22 cellular contexts compared by ENCODE assay signal in the genomic region with DNA sequence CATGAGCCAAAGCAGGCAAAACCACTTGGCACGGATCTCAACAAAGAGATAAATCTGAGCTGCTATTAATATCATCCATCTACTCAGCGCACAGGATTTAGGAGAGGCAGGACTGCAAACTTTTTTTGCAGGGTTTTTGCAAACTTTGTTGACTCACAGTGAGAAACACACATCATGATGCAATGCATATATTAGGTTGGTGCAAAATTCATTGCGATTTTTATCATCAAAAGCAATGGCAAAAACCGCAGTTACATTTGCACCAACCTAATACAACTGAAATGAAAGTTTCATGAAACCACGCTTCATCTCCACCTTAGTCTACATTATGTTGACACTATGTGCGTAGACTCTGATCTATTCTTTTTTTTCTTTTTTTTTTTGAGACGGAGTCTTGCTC. TPM values are rescaled to one million over a fixed set of nuclear protein-coding genes. Genes with fewer than 3 reads are reported as not detected.
DNase-seq lines count a peak whose midpoint lies in the region; ATAC-seq and TF ChIP-seq lines count a peak whose summit lies in the region.
"Had no signal": no experiment of that assay in that cellular context is flagged by ENCODE, and none has a peak within 500 bp of the region (broad histone marks: within the 10 kb centered on the region; RNA-seq: fewer than 3 reads in every experiment).

No MANE protein-coding gene starts in this region.

- 91% methylated on average over 7 of the region's 7 CpGs for WGBS in mammary epithelial cell (ENCODE audit: low coverage, missing lambda C conversion rate)
- WGBS in IMR-90 (ENCODE audit: extremely low coverage in 2 of 2, insufficient read length in 1 of 2), 2 experiments = no CpG with 5 or more reads among the region's 7 CpGs

- H3K27ac Mint-ChIP-seq in MCF 10A (ENCODE audit: low read depth, unreplicated experiment) = no peak overlapping the region
- H3K27ac Mint-ChIP-seq in brain = peak overlapping the region in 4 of 5 experiments; percentile 5 to 98 (median 54)
- H3K27ac Mint-ChIP-seq: CD4-positive, CD25-positive, alpha-beta regulatory T cell; CD8-positive, alpha-beta memory T cell had no signal

- H3K9me3 Mint-ChIP-seq in MCF 10A (ENCODE audit: unreplicated experiment) = no peaks in the 10 kb centered on the region
- peaks cover 0 to 2% (median 0%) of the 10 kb centered on the region in 5 experiments for H3K9me3 Mint-ChIP-seq in brain
- H3K9me3 Mint-ChIP-seq: CD8-positive, alpha-beta memory T cell had no signal

- H3K56ac ChIP-seq in IMR-90 (ENCODE audit: extremely low read depth, insufficient read depth, low read length) = no peak overlapping the region

- DNase-seq in MCF 10A (ENCODE audit: unreplicated experiment) (peak; percentile 8), mammary epithelial cell (no peak), IMR-90 (no peak), NCI-H774 (lab: John Stamatoyannopoulos, UW) (no peak)
- no peak for DNase-seq in stimulated activated CD4-positive, alpha-beta T cell treated with anti-CD3 and anti-CD28 coated beads, Interleukin-15, amount 100 ng/mL, for 24 hours
- DNase-seq: C1 segment of cervical spinal cord; CD4-positive, CD25-positive, alpha-beta regulatory T cell; CD8-positive, alpha-beta memory T cell; COR-L47; DMS 273 treated with DMSO at 0.1 percent for 48 hours; DMS53; DND-41; EL had no signal

- no peak for ATAC-seq in IMR-90 (ENCODE audit: low read depth)
- ATAC-seq in HG02884 (IDR thresholded peaks at IDR 0.05; ENCODE audit: unreplicated experiment) = no peak
- ATAC-seq: GM12878 had no signal

- no peak for TF ChIP-seq CTCF in MCF 10A (IDR thresholded peaks at IDR 0.05; ENCODE audit: unreplicated experiment)
- TF ChIP-seq CTCF in mammary epithelial cell (conservative IDR thresholded peaks at IDR 0.05 in 1 of 2, IDR thresholded peaks at IDR 0.05 in 1 of 2; ENCODE audit: extremely low read depth in 1 of 2, insufficient read depth in 1 of 2, low read depth in 1 of 2, low read length in 2 of 2) = no peak
- no peak for TF ChIP-seq CTCF in IMR-90 (conservative IDR thresholded peaks at IDR 0.05; ENCODE audit: low read depth, low read length)
- no peak for TF ChIP-seq CTCF in brain (conservative IDR thresholded peaks at IDR 0.05)

- no peak overlapping the region for H2AK9ac ChIP-seq in IMR-90 (replicated peaks; ENCODE audit: low read depth, low read length, poor library complexity)

- H3K79me2 ChIP-seq in mammary epithelial cell (ENCODE audit: insufficient read depth, low read length) = no peaks in the 10 kb centered on the region

- dilution Hi-C loops in mammary epithelial cell (cut with HindIII; ENCODE audit: low sequenced_read_pairs) = no loop called here
- dilution Hi-C loops in IMR-90 (cut with HindIII; ENCODE audit: low sequenced_read_pairs, unreplicated experiment) = no loop called here

- no peak overlapping the region for H2BK120ac ChIP-seq in IMR-90 (ENCODE audit: low read depth, low read length)

- CTCF ChIA-PET in MCF 10A (lab: Yijun Ruan, JAX) = no interaction called here
- CTCF ChIA-PET in mammary epithelial cell (lab: Charles Lee; ENCODE audit: low non-redundant PET) = no interaction called here
- CTCF ChIA-PET in IMR-90 (lab: Yijun Ruan, JAX) = no interaction called here

- H4K20me1 ChIP-seq in mammary epithelial cell (ENCODE audit: insufficient read depth, low read length) (no peaks in the 10 kb centered on the region), IMR-90 (ENCODE audit: insufficient read depth, low read length) (no peaks in the 10 kb centered on the region)

- intact Hi-C loops in MCF 10A (cut with micrococcal nuclease) = no loop called here
- intact Hi-C loops in mammary epithelial cell (cut with micrococcal nuclease) = no loop called here
- intact Hi-C loops in IMR-90 (cut with micrococcal nuclease) = no loop called here

- H4K91ac ChIP-seq in IMR-90 (ENCODE audit: insufficient read depth, low read depth, low read length) = no peak overlapping the region

- BruUV-seq in MCF 10A (replicated peaks; lab: Mats Ljungman, UMichigan) (no TSS peak), mammary epithelial cell (replicated peaks; lab: Mats Ljungman, UMichigan) (no TSS peak), IMR-90 (replicated peaks; lab: Mats Ljungman, UMichigan) (no TSS peak)

- no peak overlapping the region for H4K5ac ChIP-seq in IMR-90 (ENCODE audit: low read depth, low read length)

- H3K27me3 Mint-ChIP-seq in MCF 10A (ENCODE audit: insufficient read depth, unreplicated experiment) (peaks cover 6% of the 10 kb centered on the region), brain (peaks cover 18% of the 10 kb centered on the region)

- H3K36me3 ChIP-seq in mammary epithelial cell (ENCODE audit: insufficient read depth, low read length) (no peaks in the 10 kb centered on the region), IMR-90 (ENCODE audit: control insufficient read depth, insufficient read depth, low read length) (no peaks in the 10 kb centered on the region)
- H3K36me3 ChIP-seq: HAP-1 had no signal

- H2BK20ac ChIP-seq in IMR-90 (ENCODE audit: low read depth, low read length) = no peak overlapping the region

- in situ Hi-C loops in mammary epithelial cell (cut with MboI; ENCODE audit: low sequenced_read_pairs in 2 of 2) (no loop called here), IMR-90 (cut with MboI; ENCODE audit: low sequenced_read_pairs) (no loop called here)

- H3K9me1 ChIP-seq in IMR-90 (ENCODE audit: insufficient read depth, low read length) = 0 out of 2 replicates have a peak, but pooled peaks cover 2% of the 10 kb centered on the region

- no peak overlapping the region for H3K18ac ChIP-seq in IMR-90 (ENCODE audit: low read depth, low read length)

- H3K36me3 Mint-ChIP-seq in MCF 10A (ENCODE audit: insufficient read depth, unreplicated experiment) (no peaks in the 10 kb centered on the region), brain (no peaks in the 10 kb centered on the region)
- H3K36me3 Mint-ChIP-seq: CD4-positive, CD25-positive, alpha-beta regulatory T cell had no signal

- POLR2A ChIA-PET in MCF 10A (lab: Yijun Ruan, JAX) = no interaction called here
- POLR2A ChIA-PET in IMR-90 (lab: Charles Lee; ENCODE audit: unreplicated experiment) = no interaction called here

- H3K4me2 ChIP-seq in mammary epithelial cell (ENCODE audit: insufficient read depth, low read depth, low read length) (no peak overlapping the region), IMR-90 (ENCODE audit: low read depth, low read length) (no peak overlapping the region)

- no peaks in the 10 kb centered on the region for H3K9me3 ChIP-seq in mammary epithelial cell (replicated peaks; ENCODE audit: insufficient read depth, low read length)
- peaks cover 4% of the 10 kb centered on the region; the same call in 1 of the 2 replicates for H3K9me3 ChIP-seq in IMR-90 (ENCODE audit: control insufficient read depth, insufficient read depth, low read length)
- H3K9me3 ChIP-seq: HAP-1 had no signal

- H2BK5ac ChIP-seq in IMR-90 (ENCODE audit: low read depth, low read length, poor library complexity, severe bottlenecking) = no peak overlapping the region

- no peak overlapping the region for H3K4ac ChIP-seq in IMR-90 (ENCODE audit: low read depth, low read length)

- H3K27ac ChIP-seq in mammary epithelial cell (ENCODE audit: insufficient read depth, low read depth, low read length) = no peak overlapping the region
- H3K27ac ChIP-seq in IMR-90 (ENCODE audit: insufficient read depth, low read length) = no peak overlapping the region
- H3K27ac ChIP-seq: 22Rv1 had no signal

- peaks cover 6% of the 10 kb centered on the region for H3K4me1 Mint-ChIP-seq in MCF 10A (ENCODE audit: insufficient read depth, unreplicated experiment)
- H3K4me1 Mint-ChIP-seq in brain = peaks cover 74% of the 10 kb centered on the region

- H3K4me3 Mint-ChIP-seq in MCF 10A (ENCODE audit: unreplicated experiment) = no peak overlapping the region
- no peak overlapping the region for H3K4me3 Mint-ChIP-seq in brain
- H3K4me3 Mint-ChIP-seq: CD4-positive, CD25-positive, alpha-beta regulatory T cell had no signal

- H3K79me1 ChIP-seq in IMR-90 (ENCODE audit: low read depth in 1 of 2, low read length in 2 of 2) = no peaks in the 10 kb centered on the region

- no peak overlapping the region for H4K8ac ChIP-seq in IMR-90 (ENCODE audit: low read depth in 2 of 2, low read length in 2 of 2)

- TF ChIP-seq RAD21 in IMR-90 (IDR thresholded peaks at IDR 0.05; ENCODE audit: low read length) = no peak

- H3K4me3 ChIP-seq in mammary epithelial cell (replicated peaks in 1 of 3; ENCODE audit: insufficient read depth in 1 of 3, low read depth in 2 of 3, low read length in 3 of 3) = no peak overlapping the region
- H3K4me3 ChIP-seq in IMR-90 (ENCODE audit: insufficient read depth, low read depth, low read length) = no peak overlapping the region
- H3K4me3 ChIP-seq: GM12878, HAP-1 had no signal

- H2AK5ac ChIP-seq in IMR-90 (ENCODE audit: low read depth, low read length) = no peak overlapping the region

- H3K9ac ChIP-seq in mammary epithelial cell (ENCODE audit: insufficient read depth, low read length) (no peak overlapping the region), IMR-90 (ENCODE audit: low read depth, low read length) (no peak overlapping the region)

- H2BK15ac ChIP-seq in IMR-90 (ENCODE audit: low read depth, low read length) = no peak overlapping the region

- H3K23ac ChIP-seq in IMR-90 (ENCODE audit: low read depth, low read length) = no peak overlapping the region

- no peak for TF ChIP-seq POLR2A in IMR-90 (IDR thresholded peaks at IDR 0.05; ENCODE audit: low read depth, low read length)

- no peak overlapping the region for H2AFZ ChIP-seq in mammary epithelial cell (ENCODE audit: low read depth, low read length)
- no peak overlapping the region for H2AFZ ChIP-seq in IMR-90 (replicated peaks; ENCODE audit: low read length, poor library complexity)

- peaks cover 3% of the 10 kb centered on the region for H3K4me1 ChIP-seq in mammary epithelial cell (ENCODE audit: insufficient read depth, low read length)
- no peaks in the 10 kb centered on the region for H3K4me1 ChIP-seq in IMR-90 (ENCODE audit: control insufficient read depth, insufficient read depth, low read length)
- H3K4me1 ChIP-seq: HAP-1 had no signal

- H3K14ac ChIP-seq in IMR-90 (replicated peaks; ENCODE audit: low read depth, low read length) = no peak overlapping the region

- no peaks in the 10 kb centered on the region for H3K27me3 ChIP-seq in mammary epithelial cell (ENCODE audit: insufficient read depth, low read length)
- peaks cover 43% of the 10 kb centered on the region for H3K27me3 ChIP-seq in IMR-90 (ENCODE audit: control insufficient read depth, insufficient read depth, low read length)

RNA-seq across cellular contexts. Expression of gene NOVA2, which starts 4.5 kb away (rescaled TPM):
- total RNA-seq in MCF 10A (2022) = not detected in 2 replicates
- not detected for total RNA-seq in mammary epithelial cell
- 0.01 TPM for polyA plus RNA-seq in mammary epithelial cell
- not detected for polyA minus RNA-seq in mammary epithelial cell
- total RNA-seq in IMR-90 (2012; rRNA removed) = not detected in 2 replicates
- polyA plus RNA-seq in IMR-90 (2012; rRNA removed) = 0.03 TPM in 1 of 2 replicates, not detected in the other
- polyA plus RNA-seq in IMR-90 (2012; cell fraction: cytosol; rRNA removed) = 0.02 and 0.03 TPM in 2 replicates
- 0.05 and 0.06 TPM in 2 replicates for polyA plus RNA-seq in IMR-90 (2012; cell fraction: nucleus; rRNA removed; ENCODE audit: low replicate concordance)
- polyA plus RNA-seq in brain (ENCODE audit: insufficient read depth, low read depth, low replicate concordance) = 13.0 TPM
- total RNA-seq: A673; CD4-positive, CD25-positive, alpha-beta regulatory T cell; CD8-positive, alpha-beta memory T cell; G401 had no signal
- polyA plus RNA-seq: CD4-positive, CD25-positive, alpha-beta regulatory T cell; CD8-positive, alpha-beta memory T cell had no signal

RNA-seq across cellular contexts. Expression of gene CCDC61, which starts 17.1 kb away (rescaled TPM):
- total RNA-seq in MCF 10A (2022) = 17.5 and 18.9 TPM in 2 replicates
- total RNA-seq in mammary epithelial cell = 10 to 100 TPM in 1 of 2 donors, 1 to 10 TPM in 1; 3.3 to 14.8 TPM
- 6.4 TPM for polyA plus RNA-seq in mammary epithelial cell
- polyA minus RNA-seq in mammary epithelial cell = 1.7 TPM
- 3.2 and 3.6 TPM in 2 replicates for total RNA-seq in IMR-90 (2012; rRNA removed)
- polyA plus RNA-seq in IMR-90 (2012; rRNA removed) = 9.1 and 10.0 TPM in 2 replicates
- 2.6 and 10.5 TPM in 2 replicates for polyA plus RNA-seq in IMR-90 (2012; cell fraction: cytosol; rRNA removed)
- 26.6 and 45.3 TPM in 2 replicates for polyA plus RNA-seq in IMR-90 (2012; cell fraction: nucleus; rRNA removed; ENCODE audit: low replicate concordance)
- 7.2 TPM for polyA plus RNA-seq in brain (ENCODE audit: insufficient read depth, low read depth, low replicate concordance)

RNA-seq across cellular contexts. Expression of gene PGLYRP1, which starts 44.7 kb away (rescaled TPM):
- not detected in 2 replicates for total RNA-seq in MCF 10A (2022)
- total RNA-seq in mammary epithelial cell = not detected
- polyA plus RNA-seq in mammary epithelial cell = not detected
- polyA minus RNA-seq in mammary epithelial cell = not detected
- not detected in 2 replicates for total RNA-seq in IMR-90 (2012; rRNA removed)
- polyA plus RNA-seq in IMR-90 (2012; rRNA removed) = not detected in 2 replicates
- polyA plus RNA-seq in IMR-90 (2012; cell fraction: cytosol; rRNA removed) = not detected in 2 replicates
- not detected in 2 replicates for polyA plus RNA-seq in IMR-90 (2012; cell fraction: nucleus; rRNA removed; ENCODE audit: low replicate concordance)
- polyA plus RNA-seq in brain (ENCODE audit: insufficient read depth, low read depth, low replicate concordance) = not detected
- total RNA-seq: A673; CD4-positive, CD25-positive, alpha-beta regulatory T cell; CD8-positive, alpha-beta memory T cell; G401; GM12878; H4 had no signal
- polyA plus RNA-seq: AG04450; CD4-positive, CD25-positive, alpha-beta regulatory T cell; CD8-positive, alpha-beta memory T cell had no signal
